In genomic region chr10:110725809-110726641, GRCh38 we compare ENCODE assay signal across 1 cellular context.
TF ChIP-seq lines count a peak whose summit lies in the region.

No MANE protein-coding gene starts in this region.

TF ChIP-seq in GM23338, 12 proteins besides CTCF, POLR2A, EP300 and RAD21 (continued from another document):
- TF ChIP-seq ZNF462 (CRISPR knock-in tag; IDR thresholded peaks at IDR 0.05), result no peak
- no peak for TF ChIP-seq ZNF114 (CRISPR knock-in tag; IDR thresholded peaks at IDR 0.05)
- TF ChIP-seq EZH2phosphoT487 (IDR thresholded peaks at IDR 0.05; ENCODE audit: unreplicated experiment), result no peak
- no peak for TF ChIP-seq REST (IDR thresholded peaks at IDR 0.05; ENCODE audit: unreplicated experiment)
